6 cellular contexts compared by ENCODE assay signal in the genomic region with DNA sequence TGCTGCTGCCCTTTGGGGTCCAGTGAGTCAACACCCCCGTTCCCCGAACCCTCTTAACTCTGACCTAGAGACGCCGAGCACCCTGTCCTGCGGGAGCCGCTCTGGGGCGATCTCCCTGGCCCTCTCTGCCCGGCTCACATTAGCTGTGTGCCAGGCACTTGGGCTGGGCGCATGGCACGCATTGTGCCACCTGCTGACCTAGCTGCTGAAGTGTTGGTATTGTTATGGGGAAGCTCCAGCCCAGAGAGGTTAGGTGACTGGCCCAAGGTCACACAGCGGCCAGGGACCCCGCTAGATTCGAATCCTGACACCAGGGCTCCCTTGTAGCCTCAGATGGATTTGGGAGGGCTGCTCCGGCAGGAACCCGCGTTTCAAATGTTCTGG. TPM values are rescaled to one million over a fixed set of nuclear protein-coding genes. Genes with fewer than 3 reads are reported as not detected.
DNase-seq lines count a peak whose midpoint lies in the region; ATAC-seq and TF ChIP-seq lines count a peak whose summit lies in the region.

No MANE protein-coding gene starts in this region.

- H3K36me3 ChIP-seq in HAP-1 (replicated peaks) (no peaks in the 10 kb centered on the region; the same call in 1 of the 2 replicates), ascending aorta (peaks cover 0 to 4% of the 10 kb centered on the region in 2 donors)

- H3K4me1 ChIP-seq in HAP-1 (peaks cover 6% of the 10 kb centered on the region), ascending aorta (peaks cover 0 to 19% of the 10 kb centered on the region in 2 donors)

- H3K4me3 ChIP-seq in HAP-1 (peak overlapping the region; percentile 80), ascending aorta (peak overlapping the region; percentile 82 to 83)

- no peak for TF ChIP-seq CTCF in ascending aorta (IDR thresholded peaks at IDR 0.05)

- H3K9me3 ChIP-seq in HAP-1 (no peaks in the 10 kb centered on the region), ascending aorta (no peaks in the 10 kb centered on the region)

- no peak for ATAC-seq in HG03095 (IDR thresholded peaks at IDR 0.05; ENCODE audit: unreplicated experiment)

- H3K27ac ChIP-seq in ascending aorta = peak overlapping the region; percentile 82 to 91

- no peaks in the 10 kb centered on the region for H3K27me3 ChIP-seq in HAP-1 (ENCODE audit: low read depth)
- no peaks in the 10 kb centered on the region for H3K27me3 ChIP-seq in ascending aorta

- in situ Hi-C loops in HAP-1 (cut with MboI; ENCODE audit: low sequenced_read_pairs) = no loop called here

- intact Hi-C loops in ascending aorta (cut with DNase I) = loop anchor here (2.0 kb wide), 2 partner anchors 17 to 23 kb away; a partner anchor contains a TSS

- no peak for DNase-seq in HAP-1 (ENCODE audit: low spot score in 2 of 2)
- DNase-seq in ascending aorta (ENCODE audit: low spot score in 2 of 2) = no peak
- peak; percentile 26 for DNase-seq in myocyte (ENCODE audit: low read depth)
- DNase-seq in NCI-H1048 (lab: John Stamatoyannopoulos, UW) = no peak
- DNase-seq in NCI-H187 (lab: John Stamatoyannopoulos, UW) = no peak

RNA-seq across cellular contexts. Expression of a gene that starts 1.1 kb away (rescaled TPM):
- total RNA-seq in ascending aorta (not detected), myocyte (0.56 and 0.88 TPM in 2 replicates)
- polyA plus RNA-seq in myocyte (2012) = 4.6 TPM

RNA-seq across cellular contexts. Expression of a gene that starts 8.1 kb away (rescaled TPM):
- total RNA-seq in ascending aorta (10.9 TPM), myocyte (23.7 and 24.4 TPM in 2 replicates)
- 61.8 TPM for polyA plus RNA-seq in myocyte (2012)

RNA-seq across cellular contexts. Expression of a gene that starts 13.0 kb away (rescaled TPM):
- total RNA-seq in ascending aorta = 15.8 TPM
- 41.1 and 47.1 TPM in 2 replicates for total RNA-seq in myocyte
- polyA plus RNA-seq in myocyte (2012) = 50.8 TPM

RNA-seq across cellular contexts. Expression of a gene that starts 17.8 kb away (rescaled TPM):
- total RNA-seq in ascending aorta = 94.7 TPM
- 94.1 and 98.8 TPM in 2 replicates for total RNA-seq in myocyte
- polyA plus RNA-seq in myocyte (2012) = 71.7 TPM

RNA-seq across cellular contexts. Expression of a gene that starts 23.7 kb away (rescaled TPM):
- 2.9 TPM for total RNA-seq in ascending aorta
- total RNA-seq in myocyte = 1.2 and 2.3 TPM in 2 replicates
- polyA plus RNA-seq in myocyte (2012) = 5.0 TPM
